Comparison of ENCODE assay signal across 1 cellular context in genomic region chr7:101153969-101154692, GRCh38.
TF ChIP-seq lines count a peak whose summit lies in the region.

TSS of gene AP1S1 (plus strand) at chr7:101154476. CDS start at chr7:101154515, 39 bp downstream.

TF ChIP-seq in HepG2, 621 proteins besides CTCF, POLR2A, EP300 and RAD21 (continued from another document and continues in another):
- TF ChIP-seq HNRNPUL1 (IDR thresholded peaks at IDR 0.05; ENCODE audit: low read depth, low read length) (no peak), TAF15 (IDR thresholded peaks at IDR 0.05; ENCODE audit: low read depth, low read length, poor library complexity, severe bottlenecking) (peak; percentile 74), MEIS2 (CRISPR knock-in tag; IDR thresholded peaks at IDR 0.05) (0 out of 2 replicates have a peak, but pooled peaks have one; percentile 12), ZGPAT (CRISPR knock-in tag; IDR thresholded peaks at IDR 0.05) (peak; percentile 30; the same call in 1 of the 2 replicates), ZNF281 (CRISPR knock-in tag; IDR thresholded peaks at IDR 0.05; ENCODE audit: borderline replicate concordance) (peak; percentile 7; the same call in 1 of the 2 replicates), NONO (IDR thresholded peaks at IDR 0.05) (no peak), NONO (CRISPR knock-in tag; conservative IDR thresholded peaks at IDR 0.05) (peak; percentile 81), RBM22 (optimal IDR thresholded peaks at IDR 0.05; ENCODE audit: low read length) (peak; percentile 99), MAZ (IDR thresholded peaks at IDR 0.05; ENCODE audit: borderline replicate concordance, low read depth, low read length) (peak; percentile 85; the same call in 1 of the 2 replicates), MAZ (CRISPR knock-in tag; IDR thresholded peaks at IDR 0.05; ENCODE audit: low read depth) (peak; percentile 89), ZNF574 (CRISPR knock-in tag; IDR thresholded peaks at IDR 0.05) (peak; percentile 55; the same call in 1 of the 2 replicates), HDAC1 (CRISPR knock-in tag; IDR thresholded peaks at IDR 0.05) (peak; percentile 36), PAX8 (CRISPR knock-in tag; IDR thresholded peaks at IDR 0.05; ENCODE audit: borderline replicate concordance) (no peak), MAX (IDR thresholded peaks at IDR 0.05) (peak; percentile 72), DBP (CRISPR knock-in tag; IDR thresholded peaks at IDR 0.05; ENCODE audit: not compliant biosample characterization) (no peak), PHF20 (CRISPR knock-in tag; IDR thresholded peaks at IDR 0.05) (peak; percentile 57), PCBP1 (IDR thresholded peaks at IDR 0.05; ENCODE audit: borderline replicate concordance, low read depth, low read length) (0 out of 2 replicates have a peak, but pooled peaks have one; percentile 12), SP4 (CRISPR knock-in tag; IDR thresholded peaks at IDR 0.05) (peak; percentile 91), PAXIP1 (CRISPR knock-in tag; conservative IDR thresholded peaks at IDR 0.05) (peak; percentile 44; the same call in 1 of the 2 replicates), ZNF33B (CRISPR knock-in tag; IDR thresholded peaks at IDR 0.05) (no peak), DNMT1 (CRISPR knock-in tag; IDR thresholded peaks at IDR 0.05) (0 out of 2 replicates have a peak, but pooled peaks have one; percentile 51), SIN3A (IDR thresholded peaks at IDR 0.05; ENCODE audit: borderline replicate concordance, low read depth, low read length) (peak; percentile 16; the same call in 1 of the 2 replicates), WIZ (CRISPR knock-in tag; IDR thresholded peaks at IDR 0.05) (no peak), SKI (IDR thresholded peaks at IDR 0.05; ENCODE audit: partially characterized antibody) (peak; percentile 40), HMGXB4 (CRISPR knock-in tag; IDR thresholded peaks at IDR 0.05; ENCODE audit: borderline replicate concordance in 1 of 2, low read depth in 1 of 2) (peak in 1 of 2 experiments; percentile 40; a peak in 1 of 4 replicates), DDIT3 (CRISPR knock-in tag; IDR thresholded peaks at IDR 0.05) (no peak), ETV5 (CRISPR knock-in tag; IDR thresholded peaks at IDR 0.05; ENCODE audit: borderline replicate concordance) (peak; percentile 12; the same call in 1 of the 2 replicates), TFDP2 (CRISPR knock-in tag; IDR thresholded peaks at IDR 0.05) (peak; percentile 81; the same call in 1 of the 2 replicates), XRCC5 (optimal IDR thresholded peaks at IDR 0.05; ENCODE audit: low read length) (peak; percentile 52), ZMYM4 (CRISPR knock-in tag; IDR thresholded peaks at IDR 0.05) (peak; percentile 42; the same call in 1 of the 2 replicates), ZNF687 (CRISPR knock-in tag; IDR thresholded peaks at IDR 0.05) (peak; percentile 73), MXI1 (IDR thresholded peaks at IDR 0.05; ENCODE audit: borderline replicate concordance, low read depth, low read length) (peak; percentile 98; the same call in 2 of the 3 replicates), KDM2A (CRISPR knock-in tag; IDR thresholded peaks at IDR 0.05; ENCODE audit: borderline replicate concordance, low read depth) (peak; percentile 10; the same call in 1 of the 2 replicates), TIGD3 (CRISPR knock-in tag; IDR thresholded peaks at IDR 0.05; ENCODE audit: borderline replicate concordance) (no peak)
